26 cellular contexts compared by ENCODE assay signal in the genomic region with DNA sequence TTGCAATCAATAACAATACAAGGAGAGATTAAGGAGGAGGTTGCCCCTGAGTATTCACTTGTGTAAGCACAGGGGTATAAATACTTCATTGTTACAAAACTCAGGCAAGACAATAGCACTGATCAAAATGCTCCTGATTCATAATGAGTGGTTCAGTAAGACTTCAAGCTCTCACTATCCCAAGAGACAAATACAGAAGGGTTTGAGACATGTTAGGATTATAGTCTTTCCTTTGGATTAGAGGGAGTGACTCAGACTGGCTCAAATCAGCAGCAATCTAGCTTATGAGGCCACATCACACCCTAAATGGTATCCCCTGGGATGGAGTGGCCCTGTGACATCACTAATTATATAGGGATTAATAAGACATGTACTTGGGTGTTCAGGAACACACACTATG.
A peak's percentile ranks its signal among the peaks of the same experiment; 100 is the strongest.
DNase-seq lines count a peak whose midpoint lies in the region; FAIRE-seq and TF ChIP-seq lines count a peak whose summit lies in the region.
"Had no signal": no experiment of that assay in that cellular context is flagged by ENCODE, and none has a peak within 500 bp of the region (broad histone marks: within the 10 kb centered on the region; RNA-seq: fewer than 3 reads in every experiment).

No MANE protein-coding gene starts in this region.

- no peak overlapping the region for H3K4me3 ChIP-seq in cardiac fibroblast (replicated peaks in 1 of 2; ENCODE audit: low read depth in 2 of 2, low read length in 2 of 2)
- H3K4me3 ChIP-seq: A549, adrenal gland, gastroesophageal sphincter, hepatocyte, thoracic aorta, vagina had no signal

- FAIRE-seq in GM19239 (lab: Jason Lieb, UNC): no peak
- FAIRE-seq: A549, HTR-8/SVneo had no signal

- TF ChIP-seq CTCF in cardiac fibroblast (IDR thresholded peaks at IDR 0.05; ENCODE audit: low read depth, low read length): no peak

- DNase-seq in D341Med (ENCODE audit: low spot score) (peak; percentile 64), LHCN-M2 (ENCODE audit: low read depth) (peak; percentile 45), cardiac fibroblast (ENCODE audit: low read depth in 2 of 2) (peak; percentile 21 to 81), iris pigment epithelial cell (ENCODE audit: low read depth) (peak; percentile 37), NCI-H226 (no peak), NCI-H146 treated with DMSO at 0.1 percent for 48 hours (lab: John Stamatoyannopoulos, UW; ENCODE audit: unreplicated experiment) (no peak), GM19239 (ENCODE audit: insufficient read length, low spot score) (no peak), NCI-H2227 treated with DMSO at 0.1 percent for 48 hours (lab: John Stamatoyannopoulos, UW) (no peak)
- DNase-seq: activated CD4-positive, alpha-beta T cell treated with anti-CD3 and anti-CD28 coated beads, Interleukin-2, amount 10 ng/mL, durations not matched to agents 7 days and 5 days; activated T-cell treated with anti-CD3 and anti-CD28 coated beads, Interleukin-2, amount 50 U/mL, for 4 hours; adrenal gland; brain microvascular endothelial cell; CD4-positive, alpha-beta memory T cell; DMS79; GF-D8; left cardiac atrium; NCI-H1694; NCI-H510A; SHP77 treated with DMSO at 0.1 percent for 48 hours; stimulated activated naive CD4-positive, alpha-beta T cell had no signal

Comparison
In these comparisons a context has a peak if more than half of its experiments do, and no peak if none do; other contexts are left out.
1. DNase-seq: peak in D341Med (single experiment), LHCN-M2 (single experiment), cardiac fibroblast (2 of 2) and iris pigment epithelial cell (single experiment); none in NCI-H226 (single experiment), NCI-H146 treated with DMSO at 0.1 percent for 48 hours (single experiment), GM19239 (single experiment) and NCI-H2227 treated with DMSO at 0.1 percent for 48 hours (single experiment).